In the genomic region with DNA sequence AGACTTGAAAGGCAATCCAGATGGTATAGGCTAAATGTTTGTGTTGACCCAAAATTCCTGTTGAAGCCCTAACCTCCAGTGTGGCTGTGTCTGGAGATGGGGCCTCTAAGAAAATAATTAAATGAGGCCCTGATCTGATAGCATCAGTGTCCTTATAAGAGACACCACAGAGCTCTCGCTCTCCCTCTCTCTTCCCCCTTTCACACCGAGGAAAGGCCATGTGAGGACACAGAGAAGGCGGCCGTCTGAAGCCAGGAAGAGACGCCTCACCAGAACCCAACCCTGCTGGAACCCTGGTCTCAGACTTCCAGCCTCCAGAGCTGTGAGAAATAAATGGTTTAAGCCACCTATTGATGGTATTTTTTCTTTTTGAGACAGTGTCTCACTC, we compare ENCODE assay signal across 30 cellular contexts.
DNase-seq lines count a peak whose midpoint lies in the region; ATAC-seq, FAIRE-seq and TF ChIP-seq lines count a peak whose summit lies in the region.
"Had no signal": no experiment of that assay in that cellular context is flagged by ENCODE, and none has a peak within 500 bp of the region (broad histone marks: within the 10 kb centered on the region; RNA-seq: fewer than 3 reads in every experiment).

No MANE protein-coding gene starts in this region.

- intact Hi-C loops in mammary epithelial cell (cut with micrococcal nuclease), result loop anchor here (5.0 kb wide), 1 partner anchor 121 kb away; no protein-coding TSS in a partner anchor

- H3K4me1 Mint-ChIP-seq in chondrocyte (ENCODE audit: low read depth), result peaks cover 38% of the 10 kb centered on the region

- no peak overlapping the region for H3K9ac ChIP-seq in mammary epithelial cell (ENCODE audit: insufficient read depth, low read length)

- no peaks in the 10 kb centered on the region for H3K9me3 Mint-ChIP-seq in chondrocyte (ENCODE audit: low read depth)
- H3K9me3 Mint-ChIP-seq: CD8-positive, alpha-beta memory T cell; immature natural killer cell; naive thymus-derived CD4-positive, alpha-beta T cell had no signal

- H3K4me3 Mint-ChIP-seq in chondrocyte (ENCODE audit: unreplicated experiment), result no peak overlapping the region
- H3K4me3 Mint-ChIP-seq: activated CD4-positive, alpha-beta memory T cell treated with anti-CD3 and anti-CD28 coated beads for 36 hours; immature natural killer cell; mesothelial cell of epicardium had no signal

- H3K36me3 Mint-ChIP-seq in chondrocyte (ENCODE audit: low read depth), result no peaks in the 10 kb centered on the region
- H3K36me3 Mint-ChIP-seq: activated CD4-positive, alpha-beta memory T cell treated with anti-CD3 and anti-CD28 coated beads for 36 hours; CD8-positive, alpha-beta memory T cell; immature natural killer cell; mesothelial cell of epicardium; naive thymus-derived CD4-positive, alpha-beta T cell had no signal

- POLR2A ChIA-PET in A549 (lab: Yijun Ruan, JAX), result no interaction called here
- POLR2A ChIA-PET in RWPE1 (lab: Yijun Ruan, JAX; ENCODE audit: low non-redundant PET), result no interaction called here

- BruUV-seq in mammary epithelial cell (replicated peaks; lab: Mats Ljungman, UMichigan), result no TSS peak

- in situ Hi-C loops in mammary epithelial cell (cut with MboI; ENCODE audit: low sequenced_read_pairs in 2 of 2), result no loop called here

- TF ChIP-seq RAD21 in A549 (conservative IDR thresholded peaks at IDR 0.05 in 1 of 2, IDR thresholded peaks at IDR 0.05 in 1 of 2), result no peak

- CTCF ChIA-PET in A549 (lab: Yijun Ruan, JAX) (interaction anchor here (3.9 kb wide), 1 partner anchor 130 kb away, joined by 12 read pairs; no protein-coding TSS in a partner anchor), RWPE1 (lab: Yijun Ruan, JAX) (no interaction called here), mammary epithelial cell (lab: Charles Lee; ENCODE audit: low non-redundant PET) (no interaction called here)

- peak overlapping the region; percentile 45 for H3K27ac Mint-ChIP-seq in chondrocyte (ENCODE audit: unreplicated experiment)
- H3K27ac Mint-ChIP-seq: activated CD4-positive, alpha-beta memory T cell treated with anti-CD3 and anti-CD28 coated beads for 36 hours; immature natural killer cell; mesothelial cell of epicardium had no signal

- no peaks in the 10 kb centered on the region for H4K20me1 ChIP-seq in mammary epithelial cell (ENCODE audit: insufficient read depth, low read length)

- H3K9me3 ChIP-seq in A549 (no peaks in the 10 kb centered on the region), mammary epithelial cell (replicated peaks; ENCODE audit: insufficient read depth, low read length) (no peaks in the 10 kb centered on the region)
- H3K9me3 ChIP-seq: esophagus muscularis mucosa, left lung, MG63, ovary, right atrium auricular region, thoracic aorta, uterus had no signal

- no peak for TF ChIP-seq EP300 in A549 (IDR thresholded peaks at IDR 0.05)

- H3K4me1 ChIP-seq in A549, result peaks cover 41% of the 10 kb centered on the region
- H3K4me1 ChIP-seq in mammary epithelial cell (ENCODE audit: insufficient read depth, low read length), result peaks cover 19% of the 10 kb centered on the region
- H3K4me1 ChIP-seq: uterus had no signal

- no peaks in the 10 kb centered on the region for H3K79me2 ChIP-seq in mammary epithelial cell (ENCODE audit: insufficient read depth, low read length)
- H3K79me2 ChIP-seq: hepatocyte had no signal

- dilution Hi-C loops in mammary epithelial cell (cut with HindIII; ENCODE audit: low sequenced_read_pairs), result no loop called here

- H3K27ac ChIP-seq in A549, result peak overlapping the region in 1 of 2 experiments; percentile 50; a peak in 3 of 6 replicates
- 0 out of 2 replicates have a peak overlapping the region, but pooled peaks have one; percentile 18 for H3K27ac ChIP-seq in RWPE1
- no peak overlapping the region for H3K27ac ChIP-seq in mammary epithelial cell (ENCODE audit: insufficient read depth, low read depth, low read length)
- H3K27ac ChIP-seq: esophagus muscularis mucosa, hepatocyte, right atrium auricular region, thoracic aorta had no signal

- TF ChIP-seq POLR2A in A549 (IDR thresholded peaks at IDR 0.05; ENCODE audit: low read length), result no peak

- no peak for FAIRE-seq in A549 (lab: Jason Lieb, UNC)
- peak; percentile 21 for FAIRE-seq in GM19239 (lab: Jason Lieb, UNC)
- FAIRE-seq: frontal cortex had no signal

- H3K4me2 ChIP-seq in A549 (peak overlapping the region; percentile 36), mammary epithelial cell (ENCODE audit: insufficient read depth, low read depth, low read length) (no peak overlapping the region)
- H3K4me2 ChIP-seq: hepatocyte had no signal

- TF ChIP-seq CTCF in A549 (IDR thresholded peaks at IDR 0.05) (no peak), RWPE1 (conservative IDR thresholded peaks at IDR 0.05; ENCODE audit: low read depth) (no peak), chondrocyte (IDR thresholded peaks at IDR 0.05) (no peak), mammary epithelial cell (conservative IDR thresholded peaks at IDR 0.05 in 1 of 2, IDR thresholded peaks at IDR 0.05 in 1 of 2; ENCODE audit: extremely low read depth in 1 of 2, insufficient read depth in 1 of 2, low read depth in 1 of 2, low read length in 2 of 2) (no peak)

- WGBS in A549 (ENCODE audit: missing lambda C conversion rate), result 86% methylated on average over 5 of the region's 5 CpGs
- WGBS in mammary epithelial cell (ENCODE audit: low coverage, missing lambda C conversion rate), result 100% methylated on average over 5 of the region's 5 CpGs

- no peaks in the 10 kb centered on the region for H3K36me3 ChIP-seq in mammary epithelial cell (ENCODE audit: insufficient read depth, low read length)
- H3K36me3 ChIP-seq: esophagus muscularis mucosa, left lung, MG63, ovary, right atrium auricular region, thoracic aorta, uterus had no signal

- H3K27me3 ChIP-seq in mammary epithelial cell (ENCODE audit: insufficient read depth, low read length), result no peaks in the 10 kb centered on the region
- H3K27me3 ChIP-seq: esophagus muscularis mucosa, hepatocyte, MG63, ovary, right atrium auricular region, uterus had no signal

- ATAC-seq in A549, result no peak
- ATAC-seq: HCT116; left lung; naive thymus-derived CD4-positive, alpha-beta T cell; stimulated activated naive B cell treated with anti-CD40 and anti-IgM and Interleukin-4, amounts not matched to agents 10 μg/mL and 1 μg/mL and 100 μg/mL, for 72 hours had no signal

- DNase-seq in A549 (ENCODE audit: low read depth in 1 of 2, low spot score in 1 of 2) (no peak), GM19239 (ENCODE audit: insufficient read length, low spot score) (no peak), RWPE1 (ENCODE audit: low spot score) (no peak), chondrocyte (ENCODE audit: low spot score) (no peak), mammary epithelial cell (no peak), NCI-H1092 treated with DMSO at 0.1 percent for 48 hours (lab: John Stamatoyannopoulos, UW) (no peak), cerebellar nuclear complex (lab: John Stamatoyannopoulos, UW) (no peak), NCI-H2029 treated with DMSO at 0.1 percent for 48 hours (lab: John Stamatoyannopoulos, UW) (no peak)
- DNase-seq: activated CD4-positive, alpha-beta memory T cell treated with anti-CD3 and anti-CD28 coated beads for 36 hours; activated CD8-positive, alpha-beta memory T cell treated with anti-CD3 and anti-CD28 coated beads, Interleukin-2, amount 50 U/mL, for 48 hours; activated effector memory CD4-positive, alpha-beta T cell treated with Interleukin-2 at 50 U/mL for 16 hours; CD8-positive, alpha-beta memory T cell; immature natural killer cell; left lung; MG63; naive thymus-derived CD4-positive, alpha-beta T cell; NCI-H524; stimulated activated CD4-positive, alpha-beta T cell treated with anti-CD3 and anti-CD28 coated beads, Interleukin-4, amount 100 ng/mL, for 1 hour; stimulated activated naive B cell treated with anti-CD40 and anti-IgM and Interleukin-4, amounts not matched to agents 10 μg/mL and 1 μg/mL and 100 μg/mL, for 72 hours; T1000; uterus had no signal

- no peaks in the 10 kb centered on the region for H3K27me3 Mint-ChIP-seq in chondrocyte (ENCODE audit: low read depth)

- H3K4me3 ChIP-seq in A549, result no peak overlapping the region
- H3K4me3 ChIP-seq in mammary epithelial cell (replicated peaks in 1 of 3; ENCODE audit: insufficient read depth in 1 of 3, low read depth in 2 of 3, low read length in 3 of 3), result no peak overlapping the region
- H3K4me3 ChIP-seq: coronary artery, esophagus muscularis mucosa, hepatocyte, left lung, MG63, ovary, right atrium auricular region, thoracic aorta, uterus had no signal

- no peak overlapping the region for H2AFZ ChIP-seq in mammary epithelial cell (ENCODE audit: low read depth, low read length)
- H2AFZ ChIP-seq: hepatocyte had no signal

TF ChIP-seq in A549, 52 proteins besides CTCF, POLR2A, EP300 and RAD21:
- TF ChIP-seq RCOR1 (IDR thresholded peaks at IDR 0.05; ENCODE audit: low read depth, low read length), result no peak
- no peak for TF ChIP-seq SREBF2 (IDR thresholded peaks at IDR 0.05)
- no peak for TF ChIP-seq RNF2 (IDR thresholded peaks at IDR 0.05; ENCODE audit: borderline replicate concordance, low read depth)
- no peak for TF ChIP-seq CEBPB (IDR thresholded peaks at IDR 0.05)
